Comparison of ENCODE assay signal across 8 cellular contexts in genomic region chr1:61056674-61057439, GRCh38. TPM values are rescaled to one million over a fixed set of nuclear protein-coding genes. Genes with fewer than 3 reads are reported as not detected.
DNase-seq lines count a peak whose midpoint lies in the region; ATAC-seq and TF ChIP-seq lines count a peak whose summit lies in the region.

No MANE protein-coding gene starts in this region.

- peak overlapping the region; percentile 92 for H3K4me2 ChIP-seq in skeletal muscle satellite cell (ENCODE audit: low read length)

- H3K4me3 ChIP-seq in HUES64 (ENCODE audit: low read length) (peak overlapping the region; percentile 65), skeletal muscle satellite cell (ENCODE audit: low read length) (peak overlapping the region; percentile 91)

- peaks cover 19% of the 10 kb centered on the region for H3K4me1 Mint-ChIP-seq in central memory CD8-positive, alpha-beta T cell

- H3K27ac Mint-ChIP-seq in central memory CD8-positive, alpha-beta T cell (ENCODE audit: low read depth) = peak overlapping the region; percentile 71

- peak; percentile 70 for ATAC-seq in SK-N-SH treated with all-trans-retinoic acid at 6 μM for 48 hours
- ATAC-seq in central memory CD8-positive, alpha-beta T cell (replicated peaks; ENCODE audit: extremely low read depth, poor library complexity, severe bottlenecking) = peak; percentile 61

- H3K36me3 Mint-ChIP-seq in central memory CD8-positive, alpha-beta T cell (ENCODE audit: insufficient read depth) = peaks cover 5% of the 10 kb centered on the region

- H3K36me3 ChIP-seq in HUES64 (ENCODE audit: insufficient read depth, low read length) = no peaks in the 10 kb centered on the region
- no peaks in the 10 kb centered on the region for H3K36me3 ChIP-seq in skeletal muscle satellite cell (ENCODE audit: insufficient read depth, low read length)

- no peak overlapping the region for H3K9ac ChIP-seq in HUES64 (ENCODE audit: low read depth, low read length)
- H3K9ac ChIP-seq in skeletal muscle satellite cell (ENCODE audit: low read depth, low read length) = peak overlapping the region; percentile 82

- H3K9me3 Mint-ChIP-seq in central memory CD8-positive, alpha-beta T cell = no peaks in the 10 kb centered on the region

- DNase-seq in C1 segment of cervical spinal cord (lab: John Stamatoyannopoulos, UW) (peak in 13 of 14 donors; percentile 7 to 76 (median 57)), iris pigment epithelial cell (ENCODE audit: low read depth) (peak; percentile 56), HPDE6-E6E7 (ENCODE audit: extremely low spot score) (no peak), HuH-7 (ENCODE audit: low spot score) (no peak)
- no peak for DNase-seq in central memory CD8-positive, alpha-beta T cell (ENCODE audit: low spot score in 2 of 2)

- H3K27me3 ChIP-seq in HUES64 (ENCODE audit: insufficient read depth, low read length) = peaks cover 64% of the 10 kb centered on the region
- peaks cover 27% of the 10 kb centered on the region for H3K27me3 ChIP-seq in skeletal muscle satellite cell (ENCODE audit: control insufficient read depth, insufficient read depth, low read length)

- no peak overlapping the region for H3K27ac ChIP-seq in HUES64 (ENCODE audit: low read depth, low read length)

- 5% methylated on average over 47 of the region's 49 CpGs for WGBS in HUES64

- H3K9me3 ChIP-seq in HUES64 (ENCODE audit: insufficient read depth, low read depth, low read length) (no peaks in the 10 kb centered on the region), skeletal muscle satellite cell (replicated peaks; ENCODE audit: low read length) (no peaks in the 10 kb centered on the region)

- peak overlapping the region; percentile 85 for H3K4me3 Mint-ChIP-seq in central memory CD8-positive, alpha-beta T cell

- peaks cover 15% of the 10 kb centered on the region for H3K27me3 Mint-ChIP-seq in central memory CD8-positive, alpha-beta T cell

- H3K4me1 ChIP-seq in HUES64 (ENCODE audit: insufficient read depth, low read length) (peaks cover 45% of the 10 kb centered on the region), skeletal muscle satellite cell (ENCODE audit: control insufficient read depth, insufficient read depth, low read length) (peaks cover 5% of the 10 kb centered on the region)

TF ChIP-seq in SK-N-SH treated with all-trans-retinoic acid at 6 μM for 48 hours, 23 proteins besides CTCF, POLR2A, EP300 and RAD21:
- no peak for TF ChIP-seq TCF4 (CRISPR knock-in tag; IDR thresholded peaks at IDR 0.05; ENCODE audit: borderline replicate concordance)
- peak; percentile 90; the same call in 1 of the 2 replicates for TF ChIP-seq ARNTL (CRISPR knock-in tag; IDR thresholded peaks at IDR 0.05; ENCODE audit: borderline replicate concordance, low read depth)
- TF ChIP-seq CSDC2 (CRISPR knock-in tag; IDR thresholded peaks at IDR 0.05) = no peak
- no peak for TF ChIP-seq ZFP3 (CRISPR knock-in tag; IDR thresholded peaks at IDR 0.05)

RNA-seq across cellular contexts. Expression of gene NFIA, which starts 25.5 kb away (rescaled TPM):
- polyA plus RNA-seq in HUES64 (2013, experiment 1 of 2) = 1.8 TPM
- 1.3 TPM for polyA plus RNA-seq in HUES64 (2013, experiment 2 of 2)
- 14.2 and 15.1 TPM in 2 replicates for total RNA-seq in skeletal muscle satellite cell (2012; rRNA removed)

Comparison
In these comparisons a context has a peak if more than half of its experiments do, and no peak if none do; other contexts are left out.
1. DNase-seq: peak in C1 segment of cervical spinal cord (13 of 14) and iris pigment epithelial cell (single experiment); none in central memory CD8-positive, alpha-beta T cell (0 of 2), HPDE6-E6E7 (single experiment) and HuH-7 (single experiment).